In the genomic region with DNA sequence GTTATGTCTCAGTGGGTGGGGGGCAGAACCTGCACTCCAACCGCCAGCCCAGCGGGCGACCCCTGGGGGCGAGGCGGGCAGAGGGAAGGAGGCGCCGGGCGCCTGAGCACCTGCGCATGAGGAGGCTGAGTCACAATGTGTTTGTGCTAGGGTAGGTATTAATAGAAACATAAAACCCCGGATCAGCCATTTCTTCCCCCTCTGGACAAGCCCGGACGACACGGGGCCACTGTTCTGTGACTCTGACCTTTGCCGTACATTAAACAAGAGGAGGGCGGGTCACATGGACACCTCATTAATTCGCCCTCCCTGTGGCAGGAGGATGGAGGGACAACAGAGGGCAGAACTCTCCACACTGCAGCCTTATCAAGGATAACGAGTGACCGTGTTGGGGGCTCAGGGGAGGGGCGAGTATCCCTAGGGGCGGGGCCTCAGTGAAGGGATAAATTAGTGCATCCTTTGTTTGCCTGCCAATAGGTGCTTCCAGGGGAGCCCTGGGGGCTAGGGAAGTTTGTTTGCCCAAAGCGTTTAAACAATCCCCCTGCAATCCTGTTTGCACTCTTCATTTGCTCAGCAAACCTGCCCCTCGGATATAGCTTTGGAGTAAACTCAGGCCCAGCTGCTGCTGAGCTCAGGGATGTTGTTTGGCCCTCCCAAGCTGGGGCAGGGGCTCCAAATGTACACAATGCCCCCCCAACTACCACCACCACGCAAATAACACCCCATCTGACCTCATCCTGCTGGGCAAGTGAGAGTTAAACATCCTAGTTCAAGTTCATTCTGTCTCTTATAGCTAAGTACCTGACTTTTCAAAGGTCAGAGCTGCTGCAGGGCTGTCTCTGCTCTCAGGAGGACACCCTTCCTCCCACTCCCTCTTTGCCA, we compare ENCODE assay signal across 1 cellular context.
TF ChIP-seq lines count a peak whose summit lies in the region.

No MANE protein-coding gene starts in this region.

TF ChIP-seq in HepG2, 621 proteins besides CTCF, POLR2A, EP300 and RAD21 (continued from another document and continues in another):
- TF ChIP-seq, protein P1, sequence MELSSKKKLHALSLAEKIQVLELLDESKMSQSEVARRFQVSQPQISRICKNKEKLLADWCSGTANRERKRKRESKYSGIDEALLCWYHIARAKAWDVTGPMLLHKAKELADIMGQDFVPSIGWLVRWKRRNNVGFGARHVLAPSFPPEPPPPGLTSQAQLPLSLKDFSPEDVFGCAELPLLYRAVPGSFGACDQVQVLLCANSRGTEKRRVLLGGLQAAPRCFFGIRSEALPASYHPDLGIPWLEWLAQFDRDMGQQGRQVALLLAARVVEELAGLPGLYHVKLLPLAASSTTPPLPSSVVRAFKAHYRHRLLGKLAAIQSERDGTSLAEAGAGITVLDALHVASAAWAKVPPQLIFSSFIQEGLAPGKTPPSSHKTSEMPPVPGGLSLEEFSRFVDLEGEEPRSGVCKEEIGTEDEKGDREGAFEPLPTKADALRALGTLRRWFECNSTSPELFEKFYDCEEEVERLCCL (CRISPR knock-in tag; IDR thresholded peaks at IDR 0.05; ENCODE audit: borderline replicate concordance), result no peak; the same call in 1 of the 2 replicates
- TF ChIP-seq ZNF768 (CRISPR knock-in tag; IDR thresholded peaks at IDR 0.05), result no peak; the same call in 1 of the 2 replicates
- no peak for TF ChIP-seq SSRP1 (CRISPR knock-in tag; IDR thresholded peaks at IDR 0.05)
- peak; percentile 86; the same call in 1 of the 2 replicates for TF ChIP-seq ZBTB3 (CRISPR knock-in tag; IDR thresholded peaks at IDR 0.05; ENCODE audit: borderline replicate concordance, low read depth)
- TF ChIP-seq SAFB2 (CRISPR knock-in tag; IDR thresholded peaks at IDR 0.05; ENCODE audit: borderline replicate concordance, low read depth), result peak; percentile 88; the same call in 1 of the 2 replicates
- TF ChIP-seq, protein P2, sequence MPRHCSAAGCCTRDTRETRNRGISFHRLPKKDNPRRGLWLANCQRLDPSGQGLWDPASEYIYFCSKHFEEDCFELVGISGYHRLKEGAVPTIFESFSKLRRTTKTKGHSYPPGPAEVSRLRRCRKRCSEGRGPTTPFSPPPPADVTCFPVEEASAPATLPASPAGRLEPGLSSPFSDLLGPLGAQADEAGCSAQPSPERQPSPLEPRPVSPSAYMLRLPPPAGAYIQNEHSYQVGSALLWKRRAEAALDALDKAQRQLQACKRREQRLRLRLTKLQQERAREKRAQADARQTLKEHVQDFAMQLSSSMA (CRISPR knock-in tag; IDR thresholded peaks at IDR 0.05), result no peak
- TF ChIP-seq, protein P3, sequence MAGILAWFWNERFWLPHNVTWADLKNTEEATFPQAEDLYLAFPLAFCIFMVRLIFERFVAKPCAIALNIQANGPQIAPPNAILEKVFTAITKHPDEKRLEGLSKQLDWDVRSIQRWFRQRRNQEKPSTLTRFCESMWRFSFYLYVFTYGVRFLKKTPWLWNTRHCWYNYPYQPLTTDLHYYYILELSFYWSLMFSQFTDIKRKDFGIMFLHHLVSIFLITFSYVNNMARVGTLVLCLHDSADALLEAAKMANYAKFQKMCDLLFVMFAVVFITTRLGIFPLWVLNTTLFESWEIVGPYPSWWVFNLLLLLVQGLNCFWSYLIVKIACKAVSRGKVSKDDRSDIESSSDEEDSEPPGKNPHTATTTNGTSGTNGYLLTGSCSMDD (CRISPR knock-in tag; IDR thresholded peaks at IDR 0.05), result no peak
- TF ChIP-seq ZNF326 (CRISPR knock-in tag; IDR thresholded peaks at IDR 0.05; ENCODE audit: borderline replicate concordance), result no peak
- TF ChIP-seq KAT8 (CRISPR knock-in tag; IDR thresholded peaks at IDR 0.05), result peak; percentile 49; the same call in 1 of the 2 replicates
- TF ChIP-seq, protein P4, sequence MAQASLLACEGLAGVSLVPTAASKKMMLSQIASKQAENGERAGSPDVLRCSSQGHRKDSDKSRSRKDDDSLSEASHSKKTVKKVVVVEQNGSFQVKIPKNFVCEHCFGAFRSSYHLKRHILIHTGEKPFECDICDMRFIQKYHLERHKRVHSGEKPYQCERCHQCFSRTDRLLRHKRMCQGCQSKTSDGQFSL (CRISPR knock-in tag; IDR thresholded peaks at IDR 0.05), result peak; percentile 94
- TF ChIP-seq, protein P5, sequence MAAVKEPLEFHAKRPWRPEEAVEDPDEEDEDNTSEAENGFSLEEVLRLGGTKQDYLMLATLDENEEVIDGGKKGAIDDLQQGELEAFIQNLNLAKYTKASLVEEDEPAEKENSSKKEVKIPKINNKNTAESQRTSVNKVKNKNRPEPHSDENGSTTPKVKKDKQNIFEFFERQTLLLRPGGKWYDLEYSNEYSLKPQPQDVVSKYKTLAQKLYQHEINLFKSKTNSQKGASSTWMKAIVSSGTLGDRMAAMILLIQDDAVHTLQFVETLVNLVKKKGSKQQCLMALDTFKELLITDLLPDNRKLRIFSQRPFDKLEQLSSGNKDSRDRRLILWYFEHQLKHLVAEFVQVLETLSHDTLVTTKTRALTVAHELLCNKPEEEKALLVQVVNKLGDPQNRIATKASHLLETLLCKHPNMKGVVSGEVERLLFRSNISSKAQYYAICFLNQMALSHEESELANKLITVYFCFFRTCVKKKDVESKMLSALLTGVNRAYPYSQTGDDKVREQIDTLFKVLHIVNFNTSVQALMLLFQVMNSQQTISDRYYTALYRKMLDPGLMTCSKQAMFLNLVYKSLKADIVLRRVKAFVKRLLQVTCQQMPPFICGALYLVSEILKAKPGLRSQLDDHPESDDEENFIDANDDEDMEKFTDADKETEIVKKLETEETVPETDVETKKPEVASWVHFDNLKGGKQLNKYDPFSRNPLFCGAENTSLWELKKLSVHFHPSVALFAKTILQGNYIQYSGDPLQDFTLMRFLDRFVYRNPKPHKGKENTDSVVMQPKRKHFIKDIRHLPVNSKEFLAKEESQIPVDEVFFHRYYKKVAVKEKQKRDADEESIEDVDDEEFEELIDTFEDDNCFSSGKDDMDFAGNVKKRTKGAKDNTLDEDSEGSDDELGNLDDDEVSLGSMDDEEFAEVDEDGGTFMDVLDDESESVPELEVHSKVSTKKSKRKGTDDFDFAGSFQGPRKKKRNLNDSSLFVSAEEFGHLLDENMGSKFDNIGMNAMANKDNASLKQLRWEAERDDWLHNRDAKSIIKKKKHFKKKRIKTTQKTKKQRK (IDR thresholded peaks at IDR 0.05; ENCODE audit: low read length), result no peak
- no peak for TF ChIP-seq ZNF441 (CRISPR knock-in tag; IDR thresholded peaks at IDR 0.05; ENCODE audit: borderline replicate concordance)
- TF ChIP-seq, protein P6, sequence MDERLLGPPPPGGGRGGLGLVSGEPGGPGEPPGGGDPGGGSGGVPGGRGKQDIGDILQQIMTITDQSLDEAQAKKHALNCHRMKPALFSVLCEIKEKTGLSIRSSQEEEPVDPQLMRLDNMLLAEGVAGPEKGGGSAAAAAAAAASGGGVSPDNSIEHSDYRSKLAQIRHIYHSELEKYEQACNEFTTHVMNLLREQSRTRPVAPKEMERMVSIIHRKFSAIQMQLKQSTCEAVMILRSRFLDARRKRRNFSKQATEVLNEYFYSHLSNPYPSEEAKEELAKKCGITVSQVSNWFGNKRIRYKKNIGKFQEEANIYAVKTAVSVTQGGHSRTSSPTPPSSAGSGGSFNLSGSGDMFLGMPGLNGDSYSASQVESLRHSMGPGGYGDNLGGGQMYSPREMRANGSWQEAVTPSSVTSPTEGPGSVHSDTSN (CRISPR knock-in tag; IDR thresholded peaks at IDR 0.05), result no peak
- TF ChIP-seq ZZZ3 (CRISPR knock-in tag; IDR thresholded peaks at IDR 0.05; ENCODE audit: borderline replicate concordance), result no peak
- peak; percentile 88 for TF ChIP-seq NFIC (IDR thresholded peaks at IDR 0.05; ENCODE audit: low read length)
- no peak for TF ChIP-seq KDM1A (CRISPR knock-in tag; IDR thresholded peaks at IDR 0.05)
- TF ChIP-seq ZMYM4 (CRISPR knock-in tag; IDR thresholded peaks at IDR 0.05), result peak; percentile 80
- peak; percentile 96 for TF ChIP-seq HDAC2 (CRISPR knock-in tag; IDR thresholded peaks at IDR 0.05)
- TF ChIP-seq ETV5 (CRISPR knock-in tag; IDR thresholded peaks at IDR 0.05; ENCODE audit: borderline replicate concordance), result peak; percentile 74
- TF ChIP-seq, protein P7, sequence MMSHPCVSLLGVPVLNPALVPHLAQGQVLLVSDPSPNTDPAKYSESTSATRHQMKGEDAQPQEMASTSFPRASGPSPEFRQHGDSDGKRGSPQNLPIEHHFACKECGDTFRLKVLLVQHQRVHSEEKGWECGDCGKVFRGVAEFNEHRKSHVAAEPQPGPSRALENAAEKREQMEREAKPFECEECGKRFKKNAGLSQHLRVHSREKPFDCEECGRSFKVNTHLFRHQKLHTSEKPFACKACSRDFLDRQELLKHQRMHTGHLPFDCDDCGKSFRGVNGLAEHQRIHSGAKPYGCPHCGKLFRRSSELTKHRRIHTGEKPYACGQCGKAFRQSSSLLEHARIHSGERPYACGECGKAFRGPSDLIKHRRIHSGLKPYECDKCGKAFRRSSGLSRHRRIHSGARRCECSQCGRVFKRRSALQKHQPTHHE (CRISPR knock-in tag; IDR thresholded peaks at IDR 0.05; ENCODE audit: borderline replicate concordance), result peak; percentile 71; the same call in 1 of the 2 replicates
- TF ChIP-seq, protein P8, sequence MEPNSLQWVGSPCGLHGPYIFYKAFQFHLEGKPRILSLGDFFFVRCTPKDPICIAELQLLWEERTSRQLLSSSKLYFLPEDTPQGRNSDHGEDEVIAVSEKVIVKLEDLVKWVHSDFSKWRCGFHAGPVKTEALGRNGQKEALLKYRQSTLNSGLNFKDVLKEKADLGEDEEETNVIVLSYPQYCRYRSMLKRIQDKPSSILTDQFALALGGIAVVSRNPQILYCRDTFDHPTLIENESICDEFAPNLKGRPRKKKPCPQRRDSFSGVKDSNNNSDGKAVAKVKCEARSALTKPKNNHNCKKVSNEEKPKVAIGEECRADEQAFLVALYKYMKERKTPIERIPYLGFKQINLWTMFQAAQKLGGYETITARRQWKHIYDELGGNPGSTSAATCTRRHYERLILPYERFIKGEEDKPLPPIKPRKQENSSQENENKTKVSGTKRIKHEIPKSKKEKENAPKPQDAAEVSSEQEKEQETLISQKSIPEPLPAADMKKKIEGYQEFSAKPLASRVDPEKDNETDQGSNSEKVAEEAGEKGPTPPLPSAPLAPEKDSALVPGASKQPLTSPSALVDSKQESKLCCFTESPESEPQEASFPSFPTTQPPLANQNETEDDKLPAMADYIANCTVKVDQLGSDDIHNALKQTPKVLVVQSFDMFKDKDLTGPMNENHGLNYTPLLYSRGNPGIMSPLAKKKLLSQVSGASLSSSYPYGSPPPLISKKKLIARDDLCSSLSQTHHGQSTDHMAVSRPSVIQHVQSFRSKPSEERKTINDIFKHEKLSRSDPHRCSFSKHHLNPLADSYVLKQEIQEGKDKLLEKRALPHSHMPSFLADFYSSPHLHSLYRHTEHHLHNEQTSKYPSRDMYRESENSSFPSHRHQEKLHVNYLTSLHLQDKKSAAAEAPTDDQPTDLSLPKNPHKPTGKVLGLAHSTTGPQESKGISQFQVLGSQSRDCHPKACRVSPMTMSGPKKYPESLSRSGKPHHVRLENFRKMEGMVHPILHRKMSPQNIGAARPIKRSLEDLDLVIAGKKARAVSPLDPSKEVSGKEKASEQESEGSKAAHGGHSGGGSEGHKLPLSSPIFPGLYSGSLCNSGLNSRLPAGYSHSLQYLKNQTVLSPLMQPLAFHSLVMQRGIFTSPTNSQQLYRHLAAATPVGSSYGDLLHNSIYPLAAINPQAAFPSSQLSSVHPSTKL (CRISPR knock-in tag; IDR thresholded peaks at IDR 0.05), result peak; percentile 74
- TF ChIP-seq FOXM1 (CRISPR knock-in tag; IDR thresholded peaks at IDR 0.05), result no peak
- no peak for TF ChIP-seq ZNF879 (CRISPR knock-in tag; IDR thresholded peaks at IDR 0.05)
- TF ChIP-seq, protein P9, sequence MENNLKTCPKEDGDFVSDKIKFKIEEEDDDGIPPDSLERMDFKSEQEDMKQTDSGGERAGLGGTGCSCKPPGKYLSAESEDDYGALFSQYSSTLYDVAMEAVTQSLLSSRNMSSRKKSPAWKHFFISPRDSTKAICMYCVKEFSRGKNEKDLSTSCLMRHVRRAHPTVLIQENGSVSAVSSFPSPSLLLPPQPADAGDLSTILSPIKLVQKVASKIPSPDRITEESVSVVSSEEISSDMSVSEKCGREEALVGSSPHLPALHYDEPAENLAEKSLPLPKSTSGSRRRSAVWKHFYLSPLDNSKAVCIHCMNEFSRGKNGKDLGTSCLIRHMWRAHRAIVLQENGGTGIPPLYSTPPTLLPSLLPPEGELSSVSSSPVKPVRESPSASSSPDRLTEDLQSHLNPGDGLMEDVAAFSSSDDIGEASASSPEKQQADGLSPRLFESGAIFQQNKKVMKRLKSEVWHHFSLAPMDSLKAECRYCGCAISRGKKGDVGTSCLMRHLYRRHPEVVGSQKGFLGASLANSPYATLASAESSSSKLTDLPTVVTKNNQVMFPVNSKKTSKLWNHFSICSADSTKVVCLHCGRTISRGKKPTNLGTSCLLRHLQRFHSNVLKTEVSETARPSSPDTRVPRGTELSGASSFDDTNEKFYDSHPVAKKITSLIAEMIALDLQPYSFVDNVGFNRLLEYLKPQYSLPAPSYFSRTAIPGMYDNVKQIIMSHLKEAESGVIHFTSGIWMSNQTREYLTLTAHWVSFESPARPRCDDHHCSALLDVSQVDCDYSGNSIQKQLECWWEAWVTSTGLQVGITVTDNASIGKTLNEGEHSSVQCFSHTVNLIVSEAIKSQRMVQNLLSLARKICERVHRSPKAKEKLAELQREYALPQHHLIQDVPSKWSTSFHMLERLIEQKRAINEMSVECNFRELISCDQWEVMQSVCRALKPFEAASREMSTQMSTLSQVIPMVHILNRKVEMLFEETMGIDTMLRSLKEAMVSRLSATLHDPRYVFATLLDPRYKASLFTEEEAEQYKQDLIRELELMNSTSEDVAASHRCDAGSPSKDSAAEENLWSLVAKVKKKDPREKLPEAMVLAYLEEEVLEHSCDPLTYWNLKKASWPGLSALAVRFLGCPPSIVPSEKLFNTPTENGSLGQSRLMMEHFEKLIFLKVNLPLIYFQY (CRISPR knock-in tag; IDR thresholded peaks at IDR 0.05; ENCODE audit: borderline replicate concordance), result no peak; the same call in 1 of the 2 replicates
- TF ChIP-seq FOXC1 (CRISPR knock-in tag; IDR thresholded peaks at IDR 0.05; ENCODE audit: borderline replicate concordance), result no peak
- TF ChIP-seq, protein P10, sequence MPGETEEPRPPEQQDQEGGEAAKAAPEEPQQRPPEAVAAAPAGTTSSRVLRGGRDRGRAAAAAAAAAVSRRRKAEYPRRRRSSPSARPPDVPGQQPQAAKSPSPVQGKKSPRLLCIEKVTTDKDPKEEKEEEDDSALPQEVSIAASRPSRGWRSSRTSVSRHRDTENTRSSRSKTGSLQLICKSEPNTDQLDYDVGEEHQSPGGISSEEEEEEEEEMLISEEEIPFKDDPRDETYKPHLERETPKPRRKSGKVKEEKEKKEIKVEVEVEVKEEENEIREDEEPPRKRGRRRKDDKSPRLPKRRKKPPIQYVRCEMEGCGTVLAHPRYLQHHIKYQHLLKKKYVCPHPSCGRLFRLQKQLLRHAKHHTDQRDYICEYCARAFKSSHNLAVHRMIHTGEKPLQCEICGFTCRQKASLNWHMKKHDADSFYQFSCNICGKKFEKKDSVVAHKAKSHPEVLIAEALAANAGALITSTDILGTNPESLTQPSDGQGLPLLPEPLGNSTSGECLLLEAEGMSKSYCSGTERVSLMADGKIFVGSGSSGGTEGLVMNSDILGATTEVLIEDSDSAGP (CRISPR knock-in tag; IDR thresholded peaks at IDR 0.05; ENCODE audit: borderline replicate concordance), result peak; percentile 70; the same call in 1 of the 2 replicates
- TF ChIP-seq NFKB2 (CRISPR knock-in tag; IDR thresholded peaks at IDR 0.05; ENCODE audit: borderline replicate concordance), result no peak; the same call in 1 of the 2 replicates
- TF ChIP-seq FIP1L1 (IDR thresholded peaks at IDR 0.05; ENCODE audit: borderline replicate concordance, insufficient read depth, low read depth, low read length), result no peak
- TF ChIP-seq, protein P11, sequence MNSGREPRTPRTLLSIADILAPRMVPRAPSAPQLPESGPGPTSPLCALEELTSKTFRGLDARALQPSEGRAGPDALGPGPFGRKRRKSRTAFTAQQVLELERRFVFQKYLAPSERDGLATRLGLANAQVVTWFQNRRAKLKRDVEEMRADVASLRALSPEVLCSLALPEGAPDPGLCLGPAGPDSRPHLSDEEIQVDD (CRISPR knock-in tag; IDR thresholded peaks at IDR 0.05; ENCODE audit: borderline replicate concordance), result no peak
- TF ChIP-seq NFYC (CRISPR knock-in tag; IDR thresholded peaks at IDR 0.05), result no peak
- TF ChIP-seq GABPA (IDR thresholded peaks at IDR 0.05; ENCODE audit: low read depth, low read length), result no peak
- TF ChIP-seq GABPA (CRISPR knock-in tag; IDR thresholded peaks at IDR 0.05; ENCODE audit: low read depth), result no peak
- peak; percentile 87 for TF ChIP-seq TBX3 (IDR thresholded peaks at IDR 0.05; ENCODE audit: borderline replicate concordance)
